ENCODE assay signal across 22 cellular contexts in genomic region chr11:58179648-58180047, GRCh38. TPM values are rescaled to one million over a fixed set of nuclear protein-coding genes. Genes with fewer than 3 reads are reported as not detected.
DNase-seq lines count a peak whose midpoint lies in the region; ATAC-seq, FAIRE-seq and TF ChIP-seq lines count a peak whose summit lies in the region.
"Had no signal": no experiment of that assay in that cellular context is flagged by ENCODE, and none has a peak within 500 bp of the region (broad histone marks: within the 10 kb centered on the region; RNA-seq: fewer than 3 reads in every experiment).

No MANE protein-coding gene starts in this region.

- no peak overlapping the region for H2AFZ ChIP-seq in osteoblast (ENCODE audit: low read length)
- H2AFZ ChIP-seq: PC-9 had no signal

- H4K20me1 ChIP-seq in osteoblast (ENCODE audit: insufficient read depth, low read length): no peaks in the 10 kb centered on the region

- DNase-seq in DMS 273 (lab: John Stamatoyannopoulos, UW; ENCODE audit: unreplicated experiment) (peak; percentile 2), DMS 273 treated with DMSO at 0.1 percent for 48 hours (lab: John Stamatoyannopoulos, UW) (no peak), Right ventricle myocardium inferior (ENCODE audit: missing footprints) (peak; percentile 63), cardiac septum (ENCODE audit: low spot score) (no peak), OCI-M1 (lab: John Stamatoyannopoulos, UW) (peak; percentile 13), kidney (peak; percentile 48), osteoblast (ENCODE audit: insufficient read length, low spot score, missing footprints) (no peak), T-cell (no peak)
- DNase-seq: GDM1, Karpas-422, MG63, NCI-H1105, NCI-H187 treated with DMSO at 0.1 percent for 48 hours, NCI-H510A treated with DMSO at 0.1 percent for 48 hours, PC-9 had no signal

- no peak for FAIRE-seq in kidney (lab: Jason Lieb, UNC)
- FAIRE-seq: D721Med, GM12878 had no signal

- H3K27me3 Mint-ChIP-seq in T-cell: peaks cover 31 to 34% of the 10 kb centered on the region in 2 donors

- no peaks in the 10 kb centered on the region for H3K36me3 Mint-ChIP-seq in T-cell
- H3K36me3 Mint-ChIP-seq: CD4-positive, alpha-beta memory T cell had no signal

- CTCF ChIA-PET in T-cell (lab: Charles Lee): no interaction called here

- no peaks in the 10 kb centered on the region for H3K27me3 ChIP-seq in osteoblast (ENCODE audit: insufficient read depth, low read length)
- H3K27me3 ChIP-seq: MG63 had no signal

- intact Hi-C loops in Right ventricle myocardium inferior (cut with DNase I): no loop called here
- intact Hi-C loops in cardiac septum (cut with DNase I): no loop called here
- intact Hi-C loops in kidney (cut with DNase I): no loop called here

- ATAC-seq in Right ventricle myocardium inferior (no peak), T-cell (replicated peaks in 1 of 4) (no peak)
- ATAC-seq: GM12878 had no signal

- TF ChIP-seq CTCF in kidney (IDR thresholded peaks at IDR 0.05; ENCODE audit: borderline replicate concordance, extremely low read depth, insufficient read depth): no peak
- TF ChIP-seq CTCF in osteoblast (IDR thresholded peaks at IDR 0.05; ENCODE audit: extremely low read depth, low read depth, low read length): no peak

- no peak overlapping the region for H3K4me3 Mint-ChIP-seq in T-cell
- H3K4me3 Mint-ChIP-seq: CD4-positive, alpha-beta memory T cell had no signal

- no peaks in the 10 kb centered on the region for H3K4me1 Mint-ChIP-seq in T-cell
- H3K4me1 Mint-ChIP-seq: CD4-positive, alpha-beta memory T cell had no signal

- H3K27ac Mint-ChIP-seq in T-cell: no peak overlapping the region
- H3K27ac Mint-ChIP-seq: CD4-positive, alpha-beta memory T cell had no signal

- H3K4me1 ChIP-seq in kidney (ENCODE audit: control insufficient read depth in 1 of 2, insufficient read depth in 1 of 2, low read depth in 1 of 2, low read length in 2 of 2) (no peaks in the 10 kb centered on the region), osteoblast (ENCODE audit: insufficient read depth, low read length) (no peaks in the 10 kb centered on the region)
- H3K4me1 ChIP-seq: HAP-1 had no signal

- no peak overlapping the region for H3K9ac ChIP-seq in kidney (ENCODE audit: low read length in 2 of 2)

- no peaks in the 10 kb centered on the region for H3K79me2 ChIP-seq in osteoblast (ENCODE audit: insufficient read depth, low read length)

- no peak overlapping the region for H3K4me2 ChIP-seq in osteoblast (ENCODE audit: insufficient read depth, low read length)
- H3K4me2 ChIP-seq: PC-9 had no signal

- POLR2A ChIA-PET in T-cell (lab: Charles Lee): no interaction called here

- H3K9me3 ChIP-seq in kidney (ENCODE audit: control insufficient read depth in 1 of 2, low read length in 2 of 2): no peaks in the 10 kb centered on the region
- H3K9me3 ChIP-seq in osteoblast (ENCODE audit: low read depth, low read length): no peaks in the 10 kb centered on the region
- H3K9me3 ChIP-seq: HAP-1, MG63 had no signal

- H3K27ac ChIP-seq in kidney (ENCODE audit: low read depth in 2 of 2, low read length in 2 of 2) (no peak overlapping the region), osteoblast (ENCODE audit: low read depth, low read length) (no peak overlapping the region)
- H3K27ac ChIP-seq: 22Rv1, PC-9 had no signal

- no peaks in the 10 kb centered on the region for H3K9me3 Mint-ChIP-seq in T-cell

- H3K36me3 ChIP-seq in kidney (ENCODE audit: control insufficient read depth in 1 of 2, insufficient read depth in 2 of 2, low read length in 2 of 2) (no peaks in the 10 kb centered on the region), osteoblast (ENCODE audit: insufficient read depth, low read length) (no peaks in the 10 kb centered on the region)
- H3K36me3 ChIP-seq: HAP-1, MG63 had no signal

- H3K4me3 ChIP-seq in kidney (ENCODE audit: low read length in 2 of 2) (no peak overlapping the region), osteoblast (ENCODE audit: insufficient read depth, low read length) (no peak overlapping the region)
- H3K4me3 ChIP-seq: GM12878, HAP-1, MG63, PC-9 had no signal

RNA-seq across cellular contexts. Expression of gene OR9Q2, which starts 9.2 kb away (rescaled TPM):
- not detected for total RNA-seq in Right ventricle myocardium inferior
- total RNA-seq in cardiac septum: not detected
- not detected for total RNA-seq in kidney
- not detected for polyA plus RNA-seq in kidney (ENCODE audit: insufficient read depth, low read depth, low replicate concordance)
- total RNA-seq in osteoblast: not detected in 2 replicates
- total RNA-seq in T-cell: not detected
- total RNA-seq: CD4-positive, alpha-beta memory T cell; GM12878; PC-9 had no signal
- polyA plus RNA-seq: AG04450; BJ; CD4-positive, alpha-beta memory T cell had no signal

RNA-seq across cellular contexts. Expression of gene OR1S2, which starts 24.3 kb away (rescaled TPM):
- total RNA-seq in Right ventricle myocardium inferior (not detected), cardiac septum (not detected), kidney (not detected), osteoblast (not detected in 2 replicates), T-cell (not detected)
- not detected for polyA plus RNA-seq in kidney (ENCODE audit: insufficient read depth, low read depth, low replicate concordance)
- total RNA-seq: CD4-positive, alpha-beta memory T cell; GM12878; PC-9 had no signal
- polyA plus RNA-seq: AG04450; BJ; CD4-positive, alpha-beta memory T cell; GM12878 had no signal

RNA-seq across cellular contexts. Expression of gene OR1S1, which starts 32.9 kb away (rescaled TPM):
- total RNA-seq in Right ventricle myocardium inferior (not detected), cardiac septum (not detected), kidney (not detected), osteoblast (not detected in 2 replicates), T-cell (not detected)
- not detected for polyA plus RNA-seq in kidney (ENCODE audit: insufficient read depth, low read depth, low replicate concordance)
- total RNA-seq: CD4-positive, alpha-beta memory T cell; GM12878; PC-9 had no signal
- polyA plus RNA-seq: AG04450; BJ; CD4-positive, alpha-beta memory T cell; GM12878 had no signal

RNA-seq across cellular contexts. Expression of gene OR10Q1, which starts 49.1 kb away (rescaled TPM):
- total RNA-seq in Right ventricle myocardium inferior: not detected
- not detected for total RNA-seq in cardiac septum
- not detected for total RNA-seq in kidney
- polyA plus RNA-seq in kidney (ENCODE audit: insufficient read depth, low read depth, low replicate concordance): not detected
- total RNA-seq in osteoblast: not detected in 2 replicates
- total RNA-seq in T-cell: not detected
- total RNA-seq: CD4-positive, alpha-beta memory T cell; GM12878; PC-9 had no signal
- polyA plus RNA-seq: BJ; CD4-positive, alpha-beta memory T cell; GM12878 had no signal

RNA-seq across cellular contexts. Expression of gene OR9I1, which starts 54.3 kb away (rescaled TPM):
- total RNA-seq in Right ventricle myocardium inferior (not detected), cardiac septum (not detected), kidney (not detected), osteoblast (not detected in 2 replicates), T-cell (not detected)
- polyA plus RNA-seq in kidney (ENCODE audit: insufficient read depth, low read depth, low replicate concordance): not detected
- total RNA-seq: CD4-positive, alpha-beta memory T cell; GM12878; PC-9 had no signal
- polyA plus RNA-seq: AG04450; BJ; CD4-positive, alpha-beta memory T cell; GM12878 had no signal

Comparison
In these comparisons a context has a peak if more than half of its experiments do, and no peak if none do; other contexts are left out.
1. DNase-seq: peak in DMS 273 (single experiment), Right ventricle myocardium inferior (single experiment), OCI-M1 (single experiment) and kidney (single experiment); none in DMS 273 treated with DMSO at 0.1 percent for 48 hours (single experiment), cardiac septum (single experiment), osteoblast (single experiment) and T-cell (0 of 34).